ENCODE assay signal across 1 cellular context in the genomic region with DNA sequence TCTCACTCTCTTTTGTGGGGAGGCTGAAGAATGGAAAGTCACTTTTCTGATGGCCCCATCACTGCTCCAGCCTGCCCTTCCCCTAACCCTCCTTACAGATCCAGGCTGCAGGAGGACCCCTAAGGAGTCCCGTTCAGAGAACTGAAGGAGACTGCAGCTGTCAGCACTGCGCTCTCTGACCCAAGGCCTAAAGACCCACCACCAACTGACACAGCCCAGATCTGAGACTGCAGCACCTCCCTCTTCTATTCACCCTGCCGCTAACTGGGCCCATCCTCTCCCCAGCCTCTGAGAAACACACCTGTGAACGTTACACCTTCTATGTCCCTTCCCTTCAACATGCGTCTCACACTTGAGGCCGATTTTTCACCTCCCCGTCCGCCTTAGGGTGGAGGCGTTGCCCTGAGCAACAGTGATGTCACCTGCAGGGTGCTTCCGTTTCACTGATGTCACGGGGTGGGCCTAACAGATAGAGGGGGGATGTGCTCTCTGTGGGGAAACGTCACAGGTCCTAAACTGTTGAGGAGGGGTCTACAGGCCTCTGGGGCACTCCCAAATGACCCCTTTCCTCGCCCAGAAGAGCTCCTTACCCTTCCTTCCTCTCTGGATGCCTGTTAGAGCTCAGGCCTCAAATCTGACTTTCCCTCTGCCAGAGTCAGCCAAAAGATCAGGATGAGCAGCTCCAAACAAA.
TF ChIP-seq lines count a peak whose summit lies in the region.

No MANE protein-coding gene starts in this region.

TF ChIP-seq in K562, 482 proteins besides CTCF, POLR2A, EP300 and RAD21 (continued from another document):
- TF ChIP-seq, protein P1, sequence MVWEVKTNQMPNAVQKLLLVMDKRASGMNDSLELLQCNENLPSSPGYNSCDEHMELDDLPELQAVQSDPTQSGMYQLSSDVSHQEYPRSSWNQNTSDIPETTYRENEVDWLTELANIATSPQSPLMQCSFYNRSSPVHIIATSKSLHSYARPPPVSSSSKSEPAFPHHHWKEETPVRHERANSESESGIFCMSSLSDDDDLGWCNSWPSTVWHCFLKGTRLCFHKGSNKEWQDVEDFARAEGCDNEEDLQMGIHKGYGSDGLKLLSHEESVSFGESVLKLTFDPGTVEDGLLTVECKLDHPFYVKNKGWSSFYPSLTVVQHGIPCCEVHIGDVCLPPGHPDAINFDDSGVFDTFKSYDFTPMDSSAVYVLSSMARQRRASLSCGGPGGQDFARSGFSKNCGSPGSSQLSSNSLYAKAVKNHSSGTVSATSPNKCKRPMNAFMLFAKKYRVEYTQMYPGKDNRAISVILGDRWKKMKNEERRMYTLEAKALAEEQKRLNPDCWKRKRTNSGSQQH (CRISPR knock-in tag; IDR thresholded peaks at IDR 0.05) = no peak
- TF ChIP-seq TCF3 (CRISPR knock-in tag; IDR thresholded peaks at IDR 0.05) (no peak), ARNT (IDR thresholded peaks at IDR 0.05) (no peak), ELF4 (CRISPR knock-in tag; IDR thresholded peaks at IDR 0.05) (no peak), FOXM1 (IDR thresholded peaks at IDR 0.05; ENCODE audit: low read depth) (no peak), FOXM1 (CRISPR knock-in tag; IDR thresholded peaks at IDR 0.05; ENCODE audit: low read depth) (no peak)
